Comparison of ENCODE assay signal across 18 cellular contexts in genomic region chr17:79269620-79270019, GRCh38.
"Had no signal": no experiment of that assay in that cellular context is flagged by ENCODE, and none has a peak within 500 bp of the region (broad histone marks: within the 10 kb centered on the region; RNA-seq: fewer than 3 reads in every experiment).

No MANE protein-coding gene starts in this region.

- H3K9me3 ChIP-seq: esophagus muscularis mucosa, gastrocnemius medialis, neutrophil, psoas muscle, right lobe of liver, thoracic aorta, transverse colon had no signal

- ATAC-seq: gastrocnemius medialis; left colon; left ventricle myocardium superior; psoas muscle; right lobe of liver; stimulated activated memory B cell treated with anti-CD40 and anti-IgM and Interleukin-4, amounts not matched to agents 10 μg/mL and 1 μg/mL and 100 μg/mL, for 72 hours; stimulated activated naive CD8-positive, alpha-beta T cell treated with anti-CD3 and anti-CD28 coated beads, Interleukin-15, amount 100 ng/mL, for 72 hours had no signal

- H3K4me1 ChIP-seq: esophagus muscularis mucosa, gastrocnemius medialis, psoas muscle, right lobe of liver, transverse colon had no signal

- DNase-seq: effector memory CD4-positive, alpha-beta T cell; gastrocnemius medialis; left colon; left ventricle myocardium superior; mesenchymal stem cell; naive B cell; psoas muscle; retina; right lobe of liver; stimulated activated CD4-positive, alpha-beta T cell treated with anti-CD3 and anti-CD28 coated beads, Interleukin-4, amount 100 ng/mL, for 1 hour; stimulated activated naive CD8-positive, alpha-beta T cell treated with anti-CD3 and anti-CD28 coated beads, Interleukin-15, amount 100 ng/mL, for 72 hours; transverse colon had no signal

- H3K27ac ChIP-seq: epithelial cell of prostate, esophagus muscularis mucosa, gastrocnemius medialis, neutrophil, psoas muscle, right lobe of liver, thoracic aorta, transverse colon had no signal

- H3K4me3 ChIP-seq: esophagus muscularis mucosa, gastrocnemius medialis, lung, psoas muscle, right lobe of liver, thoracic aorta, transverse colon had no signal

- H3K36me3 ChIP-seq: esophagus muscularis mucosa, gastrocnemius medialis, neutrophil, right lobe of liver, thoracic aorta, transverse colon had no signal

- H3K27me3 ChIP-seq: right lobe of liver had no signal
